8 cellular contexts compared by ENCODE assay signal in genomic region chrX:149503446-149503845, GRCh38. TPM values are rescaled to one million over a fixed set of nuclear protein-coding genes. Genes with fewer than 3 reads are reported as not detected.
DNase-seq lines count a peak whose midpoint lies in the region; ATAC-seq and TF ChIP-seq lines count a peak whose summit lies in the region.
"Not testable (repeated sequence)": the region's sequence is repeated elsewhere in the genome, so short reads cannot be mapped to it uniquely, and the experiment has no call there.

No MANE protein-coding gene starts in this region.

- not testable (repeated sequence) for H3K36me3 Mint-ChIP-seq in activated CD8-positive, alpha-beta T cell treated with anti-CD3 and anti-CD28 coated beads for 36 hours (ENCODE audit: low read depth)

- peaks cover 33% of the 10 kb centered on the region for H3K4me1 ChIP-seq in OCI-LY7 (ENCODE audit: insufficient read depth, low read length, poor library complexity, severe bottlenecking)
- not testable (repeated sequence) for H3K4me1 ChIP-seq in mesenchymal stem cell (ENCODE audit: control insufficient read depth, insufficient read depth, low read depth, low read length)

- H3K4me3 ChIP-seq in OCI-LY7 (ENCODE audit: low read depth, low read length, poor library complexity, severe bottlenecking) (peak overlapping the region; percentile 89), coronary artery (peak overlapping the region; percentile 73)
- not testable (repeated sequence) for H3K4me3 ChIP-seq in mesenchymal stem cell (ENCODE audit: insufficient read depth in 1 of 2, low read depth in 1 of 2, low read length in 2 of 2)

- H3K9me2 ChIP-seq in OCI-LY7 (ENCODE audit: insufficient read depth, low read length): not testable (repeated sequence)

- H3K4me2 ChIP-seq in OCI-LY7 (ENCODE audit: low read length): peak overlapping the region; percentile 75
- H3K4me2 ChIP-seq in mesenchymal stem cell (ENCODE audit: low read length, poor library complexity, severe bottlenecking): not testable (repeated sequence)

- H3K9ac ChIP-seq in mesenchymal stem cell (ENCODE audit: low read length): not testable (repeated sequence)

- H3K4me3 Mint-ChIP-seq in activated CD8-positive, alpha-beta T cell treated with anti-CD3 and anti-CD28 coated beads for 36 hours: peak overlapping the region; percentile 92

- H2AK5ac ChIP-seq in mesenchymal stem cell (ENCODE audit: low read length, severe bottlenecking): not testable (repeated sequence)

- H3K27ac Mint-ChIP-seq in activated CD8-positive, alpha-beta T cell treated with anti-CD3 and anti-CD28 coated beads for 36 hours: not testable (repeated sequence)

- H4K91ac ChIP-seq in mesenchymal stem cell (ENCODE audit: low read length): not testable (repeated sequence)

- TF ChIP-seq CTCF in OCI-LY7 (conservative IDR thresholded peaks at IDR 0.05; ENCODE audit: low read length); activated CD8-positive, alpha-beta T cell treated with anti-CD3 and anti-CD28 coated beads for 36 hours (IDR thresholded peaks at IDR 0.05); coronary artery (IDR thresholded peaks at IDR 0.05): not testable (repeated sequence)

- H3K27me3 ChIP-seq in mesenchymal stem cell (ENCODE audit: control insufficient read depth in 1 of 2, insufficient read depth in 1 of 2, low read length in 2 of 2): peaks cover 0 to 20% of the 10 kb centered on the region in 2 experiments

- not testable (repeated sequence) for H3K14ac ChIP-seq in mesenchymal stem cell (ENCODE audit: low read length in 2 of 2)

- H3K4ac ChIP-seq in mesenchymal stem cell (ENCODE audit: low read depth in 1 of 2, low read length in 2 of 2): not testable (repeated sequence)

- not testable (repeated sequence) for H2BK5ac ChIP-seq in mesenchymal stem cell (ENCODE audit: low read depth, low read length, poor library complexity, severe bottlenecking)

- not testable (repeated sequence) for H3K79me1 ChIP-seq in mesenchymal stem cell (replicated peaks; ENCODE audit: low read length, poor library complexity, severe bottlenecking)

- H4K20me1 ChIP-seq in OCI-LY7 (ENCODE audit: insufficient read depth, low read length): not testable (repeated sequence)

- H3K9me3 Mint-ChIP-seq in activated CD8-positive, alpha-beta T cell treated with anti-CD3 and anti-CD28 coated beads for 36 hours: not testable (repeated sequence)

- not testable (repeated sequence) for H2BK12ac ChIP-seq in mesenchymal stem cell (ENCODE audit: low read length in 2 of 2)

- peak overlapping the region in 1 of 2 experiments; percentile 21 for H3K18ac ChIP-seq in mesenchymal stem cell (ENCODE audit: low read depth in 1 of 2, low read length in 2 of 2)

- DNase-seq in EH (ENCODE audit: low read depth) (peak; percentile 57), OCI-LY7 (ENCODE audit: low spot score) (peak; percentile 51), mesenchymal stem cell (peak; percentile 83)
- DNase-seq in activated CD8-positive, alpha-beta T cell treated with anti-CD3 and anti-CD28 coated beads for 36 hours: peak; percentile 79
- DNase-seq in coronary artery (ENCODE audit: low spot score): not testable (repeated sequence)
- DNase-seq in stimulated activated CD8-positive, alpha-beta memory T cell treated with anti-CD3 and anti-CD28 coated beads, Interleukin-15, amount 100 ng/mL, for 48 hours (ENCODE audit: low read depth in 2 of 2): peak; percentile 47 to 49

- ATAC-seq in GM21526 (IDR thresholded peaks at IDR 0.05; ENCODE audit: low FRiP score, unreplicated experiment) (peak; percentile 70), HG03457 (IDR thresholded peaks at IDR 0.05; ENCODE audit: unreplicated experiment) (peak; percentile 72)
- ATAC-seq in activated CD8-positive, alpha-beta T cell treated with anti-CD3 and anti-CD28 coated beads for 36 hours: peak; percentile 59

- not testable (repeated sequence) for BruUV-seq in OCI-LY7 (replicated peaks; lab: Mats Ljungman, UMichigan)

- not testable (repeated sequence) for H3K23ac ChIP-seq in mesenchymal stem cell (ENCODE audit: low read length in 2 of 2)

- H2AFZ ChIP-seq in OCI-LY7 (ENCODE audit: low read length); mesenchymal stem cell (ENCODE audit: low read depth, low read length): not testable (repeated sequence)

- not testable (repeated sequence) for H2BK120ac ChIP-seq in mesenchymal stem cell (ENCODE audit: low read depth, low read length)

- H3K9me3 ChIP-seq in OCI-LY7 (ENCODE audit: low read length); mesenchymal stem cell (ENCODE audit: control insufficient read depth, low read length): not testable (repeated sequence)

- H4K8ac ChIP-seq in mesenchymal stem cell (ENCODE audit: low read length): not testable (repeated sequence)

- WGBS in mesenchymal stem cell: 0% methylated on average over 3 of the region's 10 CpGs

- not testable (repeated sequence) for H3K27me3 Mint-ChIP-seq in activated CD8-positive, alpha-beta T cell treated with anti-CD3 and anti-CD28 coated beads for 36 hours

- not testable (repeated sequence) for H2BK15ac ChIP-seq in mesenchymal stem cell (ENCODE audit: low read depth, poor library complexity, severe bottlenecking)

- H3K36me3 ChIP-seq in OCI-LY7 (ENCODE audit: insufficient read depth, low read length) (peaks cover 42% of the 10 kb centered on the region), mesenchymal stem cell (ENCODE audit: control insufficient read depth in 1 of 2, insufficient read depth in 2 of 2, low read depth in 1 of 2, low read length in 2 of 2) (peaks cover 18 to 40% of the 10 kb centered on the region in 2 experiments)

- peaks cover 37% of the 10 kb centered on the region for H3K4me1 Mint-ChIP-seq in activated CD8-positive, alpha-beta T cell treated with anti-CD3 and anti-CD28 coated beads for 36 hours (ENCODE audit: low read depth)

- POLR2A ChIA-PET in OCI-LY7 (lab: Charles Lee); activated CD8-positive, alpha-beta T cell treated with anti-CD3 and anti-CD28 coated beads for 36 hours (lab: Charles Lee): not testable (repeated sequence)

- CTCF ChIA-PET in OCI-LY7 (lab: Charles Lee; ENCODE audit: unreplicated experiment): interaction anchor here (0.6 to 0.7 kb wide), 2 partner anchors 10 to 34 kb away, joined by 3 to 5 read pairs; no protein-coding TSS in a partner anchor
- CTCF ChIA-PET in activated CD8-positive, alpha-beta T cell treated with anti-CD3 and anti-CD28 coated beads for 36 hours (lab: Charles Lee): interaction anchor here (0.7 kb wide), 1 partner anchor 36 kb away, joined by 4 read pairs; no protein-coding TSS in a partner anchor

- H3K79me2 ChIP-seq in OCI-LY7 (ENCODE audit: insufficient read depth, low read depth, low read length): not testable (repeated sequence)

- intact Hi-C loops in OCI-LY7 (cut with micrococcal nuclease; ENCODE audit: unreplicated experiment): not testable (repeated sequence)
- intact Hi-C loops in activated CD8-positive, alpha-beta T cell treated with anti-CD3 and anti-CD28 coated beads for 36 hours (cut with micrococcal nuclease): loop anchor here (10.0 kb wide), 1 partner anchor 431 kb away; the partner anchor contains the start of gene EOLA2

- peak overlapping the region; percentile 76 for H3K27ac ChIP-seq in OCI-LY7 (ENCODE audit: low read depth, low read length, poor library complexity, severe bottlenecking)
- peak overlapping the region in 1 of 2 donors; percentile 85 for H3K27ac ChIP-seq in coronary artery
- not testable (repeated sequence) for H3K27ac ChIP-seq in mesenchymal stem cell (ENCODE audit: low read length, poor library complexity, severe bottlenecking)

RNA-seq across cellular contexts. Expression of gene IDS, which starts 1.7 kb away (rescaled TPM):
- 25.6 and 44.0 TPM in 2 replicates for total RNA-seq in OCI-LY7 (2014; rRNA removed; shearing (Covaris generic))
- 65.8 and 71.7 TPM in 2 replicates for total RNA-seq in OCI-LY7 (2022)
- 10 to 100 TPM; 44.8 to 50.6 TPM for total RNA-seq in activated CD8-positive, alpha-beta T cell treated with anti-CD3 and anti-CD28 coated beads for 36 hours
- 65.0 TPM for polyA plus RNA-seq in mesenchymal stem cell (2013, experiment 1 of 2)
- 67.1 TPM for polyA plus RNA-seq in mesenchymal stem cell (2013, experiment 2 of 2)

RNA-seq across cellular contexts. Expression of gene EOLA1, which starts 37.4 kb away (rescaled TPM):
- total RNA-seq in OCI-LY7 (2014; rRNA removed; shearing (Covaris generic)): 13.0 and 19.2 TPM in 2 replicates
- total RNA-seq in OCI-LY7 (2022): 21.2 and 22.9 TPM in 2 replicates
- total RNA-seq in activated CD8-positive, alpha-beta T cell treated with anti-CD3 and anti-CD28 coated beads for 36 hours: 10 to 100 TPM; 60.3 to 60.7 TPM
- 9.4 TPM for polyA plus RNA-seq in mesenchymal stem cell (2013, experiment 1 of 2)
- polyA plus RNA-seq in mesenchymal stem cell (2013, experiment 2 of 2): 8.4 TPM

RNA-seq across cellular contexts. Expression of gene HSFX3, which starts 46.3 kb away (rescaled TPM):
- not detected in 2 replicates for total RNA-seq in OCI-LY7 (2014; rRNA removed; shearing (Covaris generic))
- total RNA-seq in OCI-LY7 (2022): not detected in 2 replicates
- not detected for total RNA-seq in activated CD8-positive, alpha-beta T cell treated with anti-CD3 and anti-CD28 coated beads for 36 hours
- not detected for polyA plus RNA-seq in mesenchymal stem cell (2013, experiment 1 of 2)
- polyA plus RNA-seq in mesenchymal stem cell (2013, experiment 2 of 2): not detected
